ENCODE assay signal across 1 cellular context in the genomic region with DNA sequence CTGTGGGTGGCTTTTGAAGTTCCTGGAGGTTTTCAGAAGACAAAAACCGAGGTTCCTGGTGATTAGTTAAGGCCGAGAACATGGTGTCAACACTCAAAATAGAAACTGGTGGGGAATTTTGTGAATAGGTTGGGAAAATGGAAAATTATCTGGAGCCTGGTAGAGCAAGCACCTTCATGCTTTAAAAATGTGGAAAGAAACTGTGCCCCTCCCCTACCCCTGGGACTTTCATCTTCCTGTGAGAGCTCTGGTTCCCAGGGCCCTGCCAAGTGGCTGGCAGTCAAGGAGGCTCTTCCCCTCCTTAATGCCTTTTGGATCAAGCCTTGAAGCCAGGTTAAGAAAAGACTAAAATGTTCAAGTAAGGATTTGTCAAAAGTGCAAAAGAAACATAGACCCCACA.
TF ChIP-seq lines count a peak whose summit lies in the region.

No MANE protein-coding gene starts in this region.

TF ChIP-seq in GM23338, 12 proteins besides CTCF, POLR2A, EP300 and RAD21 (continued from another document):
- TF ChIP-seq ZNF462 (CRISPR knock-in tag; IDR thresholded peaks at IDR 0.05): no peak
